In genomic region chr19:18589380-18590272, GRCh38 we compare ENCODE assay signal across 8 cellular contexts. TPM values are rescaled to one million over a fixed set of nuclear protein-coding genes. Genes with fewer than 3 reads are reported as not detected.
A peak's percentile ranks its signal among the peaks of the same experiment; 100 is the strongest.
DNase-seq lines count a peak whose midpoint lies in the region; ATAC-seq, FAIRE-seq and TF ChIP-seq lines count a peak whose summit lies in the region.

No MANE protein-coding gene starts in this region.

- TF ChIP-seq CTCF in endothelial cell (IDR thresholded peaks at IDR 0.05; ENCODE audit: unreplicated experiment): no peak

- H3K27me3 Mint-ChIP-seq in endothelial cell (ENCODE audit: unreplicated experiment): peaks cover 21% of the 10 kb centered on the region
- no peaks in the 10 kb centered on the region for H3K27me3 Mint-ChIP-seq in stimulated activated naive CD8-positive, alpha-beta T cell treated with anti-CD3 and anti-CD28 coated beads, Interleukin-15, Interleukin-2, amounts not matched to agents 100 ng/mL and 50 ng/mL, for 24 hours

- peak; percentile 54 for FAIRE-seq in GM18507 (lab: Jason Lieb, UNC)

- DNase-seq in ACHN: peak; percentile 72
- no peak for DNase-seq in GM18507 (ENCODE audit: extremely low spot score, insufficient read length, low read depth)
- DNase-seq in NCI-H345 treated with DMSO at 0.1 percent for 48 hours (lab: John Stamatoyannopoulos, UW; ENCODE audit: unreplicated experiment): peak; percentile 67
- peak; percentile 60 for DNase-seq in activated CD4-positive, alpha-beta T cell treated with anti-CD3 and anti-CD28 coated beads, Interleukin-2, amount 50 U/mL, for 4 hours
- DNase-seq in endothelial cell (ENCODE audit: low spot score): peak; percentile 76
- DNase-seq in midbrain (lab: John Stamatoyannopoulos, UW): peak; percentile 6

- peak; percentile 13 for ATAC-seq in HG03060 (IDR thresholded peaks at IDR 0.05; ENCODE audit: low read depth, unreplicated experiment)

- H3K9me3 Mint-ChIP-seq in endothelial cell (ENCODE audit: unreplicated experiment): no peaks in the 10 kb centered on the region
- no peaks in the 10 kb centered on the region for H3K9me3 Mint-ChIP-seq in stimulated activated naive CD8-positive, alpha-beta T cell treated with anti-CD3 and anti-CD28 coated beads, Interleukin-15, Interleukin-2, amounts not matched to agents 100 ng/mL and 50 ng/mL, for 24 hours

- in situ Hi-C loops in ACHN (cut with HindIII; ENCODE audit: low pct_ligation_motif_present, low pct_unique_long_range_greater_than_20kb, low sequenced_read_pairs): no loop called here

- peak overlapping the region; percentile 67 for H3K27ac Mint-ChIP-seq in endothelial cell (ENCODE audit: unreplicated experiment)
- peak overlapping the region; percentile 96 for H3K27ac Mint-ChIP-seq in stimulated activated naive CD8-positive, alpha-beta T cell treated with anti-CD3 and anti-CD28 coated beads, Interleukin-15, Interleukin-2, amounts not matched to agents 100 ng/mL and 50 ng/mL, for 24 hours

- peaks cover 12% of the 10 kb centered on the region for H3K36me3 Mint-ChIP-seq in endothelial cell (ENCODE audit: low read depth, unreplicated experiment)
- H3K36me3 Mint-ChIP-seq in stimulated activated naive CD8-positive, alpha-beta T cell treated with anti-CD3 and anti-CD28 coated beads, Interleukin-15, Interleukin-2, amounts not matched to agents 100 ng/mL and 50 ng/mL, for 24 hours (ENCODE audit: low read depth): peaks cover 21% of the 10 kb centered on the region

- H3K4me1 Mint-ChIP-seq in endothelial cell (ENCODE audit: unreplicated experiment): peaks cover 38% of the 10 kb centered on the region
- H3K4me1 Mint-ChIP-seq in stimulated activated naive CD8-positive, alpha-beta T cell treated with anti-CD3 and anti-CD28 coated beads, Interleukin-15, Interleukin-2, amounts not matched to agents 100 ng/mL and 50 ng/mL, for 24 hours (ENCODE audit: low read depth): peaks cover 44% of the 10 kb centered on the region

- peak overlapping the region; percentile 93 for H3K4me3 Mint-ChIP-seq in endothelial cell (ENCODE audit: unreplicated experiment)
- H3K4me3 Mint-ChIP-seq in stimulated activated naive CD8-positive, alpha-beta T cell treated with anti-CD3 and anti-CD28 coated beads, Interleukin-15, Interleukin-2, amounts not matched to agents 100 ng/mL and 50 ng/mL, for 24 hours: peak overlapping the region; percentile 93

RNA-seq across cellular contexts. Expression of gene REX1BD, which starts 1.0 kb away (rescaled TPM):
- 88.8 TPM for total RNA-seq in endothelial cell (ENCODE audit: unreplicated experiment)

RNA-seq across cellular contexts. Expression of gene CRLF1, which starts 17.0 kb away (rescaled TPM):
- total RNA-seq in endothelial cell (ENCODE audit: unreplicated experiment): 0.74 TPM

RNA-seq across cellular contexts. Expression of gene UBA52, which starts 18.0 kb away (rescaled TPM):
- 1,465 TPM for total RNA-seq in endothelial cell (ENCODE audit: unreplicated experiment)

RNA-seq across cellular contexts. Expression of gene TMEM59L, which starts 23.0 kb away (rescaled TPM):
- 0.15 TPM for total RNA-seq in endothelial cell (ENCODE audit: unreplicated experiment)

RNA-seq across cellular contexts. Expression of gene KXD1, which starts 32.0 kb away (rescaled TPM):
- 105 TPM for total RNA-seq in endothelial cell (ENCODE audit: unreplicated experiment)
